ENCODE assay signal across 9 cellular contexts in the genomic region with DNA sequence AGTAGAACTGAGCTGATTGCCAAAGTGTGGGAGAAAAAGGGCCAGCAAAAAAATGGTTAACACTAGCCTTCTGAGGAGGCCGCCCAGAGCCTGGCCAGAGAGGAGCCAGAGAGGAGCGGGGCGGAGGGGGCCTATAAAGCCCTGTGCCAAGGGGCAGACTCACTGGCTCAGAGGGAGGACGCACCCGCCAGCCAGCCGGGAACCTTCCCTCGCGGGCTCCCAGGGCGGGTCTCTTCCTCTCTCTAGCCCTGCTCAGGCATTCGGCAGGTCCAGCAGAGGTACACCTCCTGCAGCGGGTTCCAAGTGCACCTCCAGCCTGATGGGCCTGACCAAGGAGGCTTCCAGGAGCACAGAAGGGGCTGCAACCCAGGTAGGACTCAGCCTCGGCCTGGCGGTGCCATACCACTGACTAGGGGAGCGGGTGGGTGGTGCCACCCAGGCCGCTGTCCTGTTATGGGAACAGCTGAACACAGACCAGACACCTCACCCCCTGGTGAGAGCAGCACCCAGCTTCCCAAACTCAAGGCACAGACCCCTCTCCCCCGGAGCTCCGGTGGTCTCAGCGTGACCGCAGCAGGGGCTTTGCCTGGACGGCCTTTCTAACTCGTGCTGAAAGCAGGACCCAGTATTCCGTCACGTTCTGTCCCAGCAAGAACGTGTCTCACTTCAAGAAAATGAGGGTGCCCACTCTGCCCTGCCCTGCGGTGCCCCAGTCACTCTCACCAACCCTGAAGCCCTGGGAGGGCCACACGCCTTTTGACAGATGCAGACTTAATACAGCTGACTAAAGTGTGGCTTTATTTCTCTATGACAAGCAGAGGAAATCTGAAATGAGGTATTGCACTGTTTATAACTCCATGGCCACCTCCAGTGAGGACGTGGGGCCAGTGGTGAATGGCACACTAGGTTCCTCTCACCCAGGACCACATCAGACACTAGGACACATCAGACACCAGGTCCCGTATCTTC. TPM values are rescaled to one million over a fixed set of nuclear protein-coding genes. Genes with fewer than 3 reads are reported as not detected.
DNase-seq lines count a peak whose midpoint lies in the region; ATAC-seq and TF ChIP-seq lines count a peak whose summit lies in the region.
"Had no signal": no experiment of that assay in that cellular context is flagged by ENCODE, and none has a peak within 500 bp of the region (broad histone marks: within the 10 kb centered on the region; RNA-seq: fewer than 3 reads in every experiment).

Gene GPER1 (plus strand): TSS at position 162 of the 969 bp plus-strand sequence. CDS start 3,616 bp downstream, outside the sequence.

- POLR2A ChIA-PET in BJ (lab: Charles Lee) = no interaction called here

- H3K36me3 ChIP-seq in BJ (ENCODE audit: control insufficient read depth, insufficient read depth, low read length) (peaks cover 6% of the 10 kb centered on the region), HUES6 (ENCODE audit: control insufficient read depth, insufficient read depth, low read length) (peaks cover 12% of the 10 kb centered on the region), skeletal muscle satellite cell (ENCODE audit: insufficient read depth, low read length) (peaks cover 7% of the 10 kb centered on the region)
- H3K36me3 ChIP-seq: neutrophil had no signal

- H3K9me3 ChIP-seq in HUES6 (ENCODE audit: control insufficient read depth, insufficient read depth, low read depth, low read length) (no peaks in the 10 kb centered on the region), skeletal muscle satellite cell (replicated peaks; ENCODE audit: low read length) (no peaks in the 10 kb centered on the region)
- H3K9me3 ChIP-seq: neutrophil had no signal

- H3K4me2 ChIP-seq in skeletal muscle satellite cell (ENCODE audit: low read length) = peak within 1 kb of the TSS; percentile 82

- H3K4me1 ChIP-seq in HUES6 (ENCODE audit: control insufficient read depth, insufficient read depth, low read length) (peaks cover 25% of the 10 kb centered on the region), skeletal muscle satellite cell (ENCODE audit: control insufficient read depth, insufficient read depth, low read length) (peaks cover 36% of the 10 kb centered on the region)

- H3K27me3 ChIP-seq in BJ (ENCODE audit: control insufficient read depth, insufficient read depth, low read length) = no peaks in the 10 kb centered on the region
- no peaks in the 10 kb centered on the region for H3K27me3 ChIP-seq in HUES6 (ENCODE audit: control insufficient read depth, insufficient read depth, low read length)
- H3K27me3 ChIP-seq in skeletal muscle satellite cell (ENCODE audit: control insufficient read depth, insufficient read depth, low read length) = no peaks in the 10 kb centered on the region

- CTCF ChIA-PET in BJ (lab: Yijun Ruan, JAX) = interaction anchor here (1.2 to 5.7 kb wide), 9 partner anchors 9 to 94 kb away, joined by 3 to 42 read pairs (median 6); no protein-coding TSS in a partner anchor

- H3K9ac ChIP-seq in HUES6 (ENCODE audit: low read length) = peak within 1 kb of the TSS; percentile 58
- H3K9ac ChIP-seq in skeletal muscle satellite cell (ENCODE audit: low read depth, low read length) = peak within 1 kb of the TSS; percentile 49

- H3K4me3 ChIP-seq in BJ (ENCODE audit: low read depth, low read length) = peak within 1 kb of the TSS; percentile 48
- peak within 1 kb of the TSS; percentile 43 for H3K4me3 ChIP-seq in HUES6 (ENCODE audit: low read depth, low read length)
- H3K4me3 ChIP-seq in skeletal muscle satellite cell (ENCODE audit: low read length) = peak within 1 kb of the TSS; percentile 67

- TF ChIP-seq CTCF in BJ (IDR thresholded peaks at IDR 0.05; ENCODE audit: insufficient read depth, low read depth, low read length) = no peak

- DNase-seq in BJ (ENCODE audit: low read depth) (no peak), amygdala (lab: John Stamatoyannopoulos, UW) (peak in 31 of 56 donors; percentile 6 to 67 (median 32)), hepatic stellate cell (ENCODE audit: low spot score) (peak; percentile 60)

- ATAC-seq in HG02938 (IDR thresholded peaks at IDR 0.05; ENCODE audit: unreplicated experiment) (no peak), HG03175 (IDR thresholded peaks at IDR 0.05; ENCODE audit: unreplicated experiment) (no peak), GM19463 (IDR thresholded peaks at IDR 0.05; ENCODE audit: unreplicated experiment) (no peak)

- no peak within 1 kb of the TSS; the same call in 1 of the 2 replicates for H3K27ac ChIP-seq in HUES6 (ENCODE audit: low read depth, low read length)
- H3K27ac ChIP-seq: neutrophil had no signal

RNA-seq across cellular contexts. Expression of gene GPER1, which starts in this region (rescaled TPM):
- polyA plus RNA-seq in BJ (2011; rRNA removed) = 2.1 and 3.1 TPM in 2 replicates
- 1.5 and 4.7 TPM in 2 replicates for polyA minus RNA-seq in BJ (2011; rRNA and poly(A)+ RNA removed)
- 5.1 and 9.6 TPM in 2 replicates for total RNA-seq in skeletal muscle satellite cell (2012; rRNA removed)
